In genomic region chr5:88230546-88231066, GRCh38 we compare ENCODE assay signal across 2 cellular contexts.
TF ChIP-seq lines count a peak whose summit lies in the region.

No MANE protein-coding gene starts in this region.

TF ChIP-seq in GM23338, 12 proteins besides CTCF, POLR2A, EP300 and RAD21 (continued from another document):
- TF ChIP-seq REST (IDR thresholded peaks at IDR 0.05; ENCODE audit: unreplicated experiment), result no peak
- TF ChIP-seq ZNF331 (CRISPR knock-in tag; IDR thresholded peaks at IDR 0.05; ENCODE audit: low read depth), result no peak

TF ChIP-seq in SK-N-SH, 30 proteins besides CTCF, POLR2A, EP300 and RAD21 (continued from another document):
- no peak for TF ChIP-seq USF2 (IDR thresholded peaks at IDR 0.05; ENCODE audit: borderline replicate concordance, low read depth, low read length)
- TF ChIP-seq GATA2 (CRISPR knock-in tag; IDR thresholded peaks at IDR 0.05), result no peak
- TF ChIP-seq FOXJ3 (CRISPR knock-in tag; IDR thresholded peaks at IDR 0.05), result no peak
- TF ChIP-seq YY1 (IDR thresholded peaks at IDR 0.05; ENCODE audit: low read depth), result no peak
- TF ChIP-seq TCF12 (IDR thresholded peaks at IDR 0.05), result no peak
- TF ChIP-seq TAF1 (IDR thresholded peaks at IDR 0.05; ENCODE audit: borderline replicate concordance, low read depth, low read length), result no peak
- TF ChIP-seq EZH2phosphoT487 (IDR thresholded peaks at IDR 0.05; ENCODE audit: borderline replicate concordance, low read depth), result no peak
- no peak for TF ChIP-seq RFX5 (IDR thresholded peaks at IDR 0.05; ENCODE audit: low read length)
- TF ChIP-seq PBX3 (IDR thresholded peaks at IDR 0.05), result no peak
- TF ChIP-seq GABPA (IDR thresholded peaks at IDR 0.05; ENCODE audit: low read depth), result no peak
- no peak for TF ChIP-seq JUND (IDR thresholded peaks at IDR 0.05)
TF ChIP-seq in SK-N-SH: peak in this region for 0.
